Comparison of ENCODE assay signal across 19 cellular contexts in the genomic region with DNA sequence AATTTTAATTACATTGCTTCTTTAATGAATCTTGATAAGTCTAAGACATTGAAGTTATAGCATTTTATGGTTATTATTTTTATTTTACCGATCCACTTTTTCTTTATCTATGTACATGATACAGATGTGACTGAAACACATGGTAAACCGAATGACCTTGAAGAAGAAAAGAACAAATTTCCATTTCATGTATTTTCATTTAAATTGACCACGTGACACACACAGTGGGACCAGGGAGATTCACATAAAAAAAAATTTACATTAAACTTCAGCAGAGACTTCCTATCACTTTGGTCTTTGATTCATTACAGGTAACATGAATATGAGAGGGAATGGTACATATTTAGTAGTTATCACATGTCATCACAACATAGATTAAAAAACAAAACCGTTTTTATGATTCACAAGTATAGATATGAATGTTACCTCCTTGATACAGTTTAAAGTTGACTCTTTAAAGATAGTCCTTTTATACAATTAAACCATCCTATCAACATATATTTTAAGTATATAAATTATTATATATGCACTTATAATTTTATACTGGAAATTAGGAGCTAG.
"Had no signal": no experiment of that assay in that cellular context is flagged by ENCODE, and none has a peak within 500 bp of the region (broad histone marks: within the 10 kb centered on the region; RNA-seq: fewer than 3 reads in every experiment).

No MANE protein-coding gene starts in this region.

- H3K27me3 Mint-ChIP-seq: activated CD4-positive, alpha-beta memory T cell treated with anti-CD3 and anti-CD28 coated beads for 36 hours; activated naive CD4-positive, alpha-beta T cell treated with anti-CD3 and anti-CD28 coated beads, Interleukin-2, amount 50 U/mL, for 24 hours; dendritic cell treated with granulocyte-macrophage colony-stimulating factor and Interleukin-4, amounts not matched to agents 40 ng/mL and 50 ng/mL, for 4 days; stimulated activated naive CD8-positive, alpha-beta T cell treated with anti-CD3 and anti-CD28 coated beads, Interleukin-15, Interleukin-2, amounts not matched to agents 100 ng/mL and 50 ng/mL, for 24 hours had no signal

- H3K36me3 ChIP-seq: thyroid gland had no signal

- H3K27ac Mint-ChIP-seq: activated CD4-positive, alpha-beta memory T cell treated with anti-CD3 and anti-CD28 coated beads for 36 hours; activated naive CD4-positive, alpha-beta T cell treated with anti-CD3 and anti-CD28 coated beads, Interleukin-2, amount 50 U/mL, for 24 hours; activated T-helper 1 cell treated with anti-CD3 and anti-CD28 coated beads, Interleukin-12 subunit alpha, Interleukin-12 subunit beta, Interleukin-2, Interleukin-4 antibody, amounts not matched to agents 30 ng/mL and 10 ng/mL and 1 ng/mL, durations not matched to agents 14 hours and 24 hours and 36 hours; brain; dendritic cell treated with granulocyte-macrophage colony-stimulating factor and Interleukin-4, amounts not matched to agents 40 ng/mL and 50 ng/mL, for 4 days; nephron progenitor cell; stimulated activated naive CD8-positive, alpha-beta T cell treated with anti-CD3 and anti-CD28 coated beads, Interleukin-15, Interleukin-2, amounts not matched to agents 100 ng/mL and 50 ng/mL, for 24 hours had no signal

- H3K4me3 ChIP-seq: thyroid gland had no signal

- ATAC-seq: foreskin keratinocyte, right cardiac atrium had no signal

- H3K9ac ChIP-seq: parathyroid adenoma had no signal

- H3K9me3 Mint-ChIP-seq: activated CD4-positive, alpha-beta memory T cell treated with anti-CD3 and anti-CD28 coated beads for 36 hours; activated T-helper 1 cell treated with anti-CD3 and anti-CD28 coated beads, Interleukin-12 subunit alpha, Interleukin-12 subunit beta, Interleukin-2, Interleukin-4 antibody, amounts not matched to agents 30 ng/mL and 10 ng/mL and 1 ng/mL, durations not matched to agents 14 hours and 24 hours and 36 hours; dendritic cell treated with granulocyte-macrophage colony-stimulating factor and Interleukin-4, amounts not matched to agents 40 ng/mL and 50 ng/mL, for 4 days; nephron progenitor cell had no signal

- H3K4me3 Mint-ChIP-seq: activated CD4-positive, alpha-beta memory T cell treated with anti-CD3 and anti-CD28 coated beads for 36 hours; activated naive CD4-positive, alpha-beta T cell treated with anti-CD3 and anti-CD28 coated beads, Interleukin-2, amount 50 U/mL, for 24 hours; activated T-helper 1 cell treated with anti-CD3 and anti-CD28 coated beads, Interleukin-12 subunit alpha, Interleukin-12 subunit beta, Interleukin-2, Interleukin-4 antibody, amounts not matched to agents 30 ng/mL and 10 ng/mL and 1 ng/mL, durations not matched to agents 14 hours and 24 hours and 36 hours; brain; dendritic cell treated with granulocyte-macrophage colony-stimulating factor and Interleukin-4, amounts not matched to agents 40 ng/mL and 50 ng/mL, for 4 days; nephron progenitor cell; stimulated activated naive CD8-positive, alpha-beta T cell treated with anti-CD3 and anti-CD28 coated beads, Interleukin-15, Interleukin-2, amounts not matched to agents 100 ng/mL and 50 ng/mL, for 24 hours had no signal

- DNase-seq: activated CD4-positive, alpha-beta memory T cell treated with anti-CD3 and anti-CD28 coated beads for 36 hours; activated CD4-positive, alpha-beta T cell treated with anti-CD3 and anti-CD28 coated beads for 1 hour; activated gamma-delta T cell treated with Interleukin-2 at 50 U/mL for 16 hours; aorta; effector CD8-positive, alpha-beta T cell; erythroblast; foreskin keratinocyte; nephron progenitor cell; right cardiac atrium; stimulated activated CD4-positive, alpha-beta T cell treated with anti-CD3 and anti-CD28 coated beads, Interleukin-12 subunit alpha, Interleukin-12 subunit beta, amount 100 ng/mL, for 4 hours; stimulated activated CD4-positive, alpha-beta T cell treated with anti-CD3 and anti-CD28 coated beads, Interleukin-4, amount 100 ng/mL, for 4 hours; substantia nigra; thyroid gland had no signal

- H3K4me1 ChIP-seq: foreskin keratinocyte, parathyroid adenoma had no signal

- H3K9me3 ChIP-seq: thyroid gland had no signal

- H3K27ac ChIP-seq: foreskin keratinocyte, parathyroid adenoma, thyroid gland had no signal

- H3K27me3 ChIP-seq: foreskin keratinocyte, thyroid gland had no signal
